16 cellular contexts compared by ENCODE assay signal in genomic region chr2:7572460-7572859, GRCh38.
A peak's percentile ranks its signal among the peaks of the same experiment; 100 is the strongest.
DNase-seq lines count a peak whose midpoint lies in the region; FAIRE-seq and TF ChIP-seq lines count a peak whose summit lies in the region.
"Had no signal": no experiment of that assay in that cellular context is flagged by ENCODE, and none has a peak within 500 bp of the region (broad histone marks: within the 10 kb centered on the region; RNA-seq: fewer than 3 reads in every experiment).

No MANE protein-coding gene starts in this region.

- H4K8ac ChIP-seq in neuronal stem cell (ENCODE audit: low read depth, low read length): no peak overlapping the region

- intact Hi-C loops in activated naive CD4-positive, alpha-beta T cell treated with anti-CD3 and anti-CD28 coated beads for 36 hours (cut with micrococcal nuclease): loop anchor here (1.0 to 5.0 kb wide), 2 partner anchors 16 to 970 kb away; no protein-coding TSS in a partner anchor
- intact Hi-C loops in left ventricle myocardium inferior (cut with micrococcal nuclease): no loop called here

- peak overlapping the region; percentile 92 for H3K18ac ChIP-seq in neuronal stem cell (ENCODE audit: low read length)

- H3K27ac ChIP-seq in CD8-positive, alpha-beta memory T cell (ENCODE audit: low read depth, low read length): no peak overlapping the region
- H3K27ac ChIP-seq in neuronal stem cell (replicated peaks; ENCODE audit: low read length): peak overlapping the region; percentile 77
- H3K27ac ChIP-seq in left ventricle myocardium inferior (replicated peaks): no peak overlapping the region
- H3K27ac ChIP-seq: adrenal gland had no signal

- no peaks in the 10 kb centered on the region for H3K9me3 ChIP-seq in CD8-positive, alpha-beta memory T cell (ENCODE audit: low read length)
- H3K9me3 ChIP-seq in neuronal stem cell (replicated peaks in 1 of 2; ENCODE audit: control insufficient read depth in 2 of 2, insufficient read depth in 1 of 2, low read depth in 1 of 2, low read length in 2 of 2) (peaks cover 0 to 2% of the 10 kb centered on the region in 2 donors), left ventricle myocardium inferior (replicated peaks) (peaks cover 7% of the 10 kb centered on the region), MG63 (peaks cover 3% of the 10 kb centered on the region)

- no peak overlapping the region for H2BK12ac ChIP-seq in neuronal stem cell (ENCODE audit: low read length)

- H3K4me1 ChIP-seq in CD8-positive, alpha-beta memory T cell (ENCODE audit: insufficient read depth, low read length): peaks cover 53% of the 10 kb centered on the region
- H3K4me1 ChIP-seq in neuronal stem cell (ENCODE audit: control insufficient read depth in 2 of 2, insufficient read depth in 1 of 2, low read depth in 1 of 2, low read length in 2 of 2) (peaks cover 7 to 8% of the 10 kb centered on the region in 2 donors), left ventricle myocardium inferior (no peaks in the 10 kb centered on the region)
- H3K4me1 ChIP-seq: adrenal gland had no signal

- WGBS in neuronal stem cell (ENCODE audit: extremely low coverage in 2 of 2, insufficient read length in 2 of 2, insufficient replicate concordance in 1 of 2), 2 donors: no CpG with 5 or more reads among the region's 7 CpGs

- H3K79me1 ChIP-seq in neuronal stem cell (ENCODE audit: low read depth, low read length): no peaks in the 10 kb centered on the region

- no peak overlapping the region for H3K4me2 ChIP-seq in neuronal stem cell (ENCODE audit: insufficient read depth, low read length, poor library complexity, severe bottlenecking)

- peak overlapping the region; percentile 61 for H3K9ac ChIP-seq in neuronal stem cell (ENCODE audit: low read depth, low read length, poor library complexity)

- H2AFZ ChIP-seq in neuronal stem cell (ENCODE audit: low read length): no peak overlapping the region

- no peak overlapping the region for H4K91ac ChIP-seq in neuronal stem cell (ENCODE audit: low read depth, low read length, poor library complexity)

- H3K27me3 ChIP-seq in CD8-positive, alpha-beta memory T cell (ENCODE audit: insufficient read depth, low read length, poor library complexity, severe bottlenecking): no peaks in the 10 kb centered on the region
- H3K27me3 ChIP-seq in neuronal stem cell (ENCODE audit: control insufficient read depth in 3 of 3, insufficient read depth in 3 of 3, low read depth in 1 of 3, low read length in 3 of 3) (no peaks in the 10 kb centered on the region), left ventricle myocardium inferior (ENCODE audit: low read depth) (peaks cover 53% of the 10 kb centered on the region), MG63 (no peaks in the 10 kb centered on the region)
- H3K27me3 ChIP-seq: adrenal gland had no signal

- H2BK120ac ChIP-seq in neuronal stem cell (ENCODE audit: low read depth, low read length): no peak overlapping the region

- H3K4me3 Mint-ChIP-seq in CD8-positive, alpha-beta memory T cell: peak overlapping the region in 6 of 7 donors; percentile 17 to 66 (median 48)
- no peak overlapping the region for H3K4me3 Mint-ChIP-seq in activated naive CD4-positive, alpha-beta T cell treated with anti-CD3 and anti-CD28 coated beads for 36 hours
- H3K4me3 Mint-ChIP-seq: B cell, naive B cell had no signal

- no peaks in the 10 kb centered on the region for H3K27me3 Mint-ChIP-seq in CD8-positive, alpha-beta memory T cell
- H3K27me3 Mint-ChIP-seq in activated naive CD4-positive, alpha-beta T cell treated with anti-CD3 and anti-CD28 coated beads for 36 hours (ENCODE audit: low read depth): no peaks in the 10 kb centered on the region

- no peak for FAIRE-seq in urothelium cell line (lab: Jason Lieb, UNC)
- FAIRE-seq: G401.6, keratinocyte had no signal

- no peak overlapping the region for H3K4ac ChIP-seq in neuronal stem cell (ENCODE audit: low read length)

- peaks cover 0 to 10% (median 3%) of the 10 kb centered on the region in 3 donors for H3K36me3 Mint-ChIP-seq in CD8-positive, alpha-beta memory T cell
- peaks cover 3% of the 10 kb centered on the region for H3K36me3 Mint-ChIP-seq in activated naive CD4-positive, alpha-beta T cell treated with anti-CD3 and anti-CD28 coated beads for 36 hours (ENCODE audit: low read depth)

- no peak for TF ChIP-seq CTCF in left ventricle myocardium inferior (IDR thresholded peaks at IDR 0.05; ENCODE audit: borderline replicate concordance)

- H3K27ac Mint-ChIP-seq in CD8-positive, alpha-beta memory T cell: peak overlapping the region; percentile 17 to 85 (median 48)
- peak overlapping the region; percentile 61 for H3K27ac Mint-ChIP-seq in activated naive CD4-positive, alpha-beta T cell treated with anti-CD3 and anti-CD28 coated beads for 36 hours
- H3K27ac Mint-ChIP-seq: B cell, naive B cell had no signal

- no peaks in the 10 kb centered on the region for H3K36me3 ChIP-seq in CD8-positive, alpha-beta memory T cell (ENCODE audit: insufficient read depth, low read length)
- no peaks in the 10 kb centered on the region for H3K36me3 ChIP-seq in neuronal stem cell (replicated peaks in 1 of 2; ENCODE audit: control insufficient read depth in 2 of 2, insufficient read depth in 2 of 2, low read length in 2 of 2)
- no peaks in the 10 kb centered on the region for H3K36me3 ChIP-seq in left ventricle myocardium inferior
- H3K36me3 ChIP-seq in MG63: no peaks in the 10 kb centered on the region
- H3K36me3 ChIP-seq: adrenal gland had no signal

- H3K4me1 Mint-ChIP-seq in CD8-positive, alpha-beta memory T cell: peaks cover 25 to 52% (median 43%) of the 10 kb centered on the region in 3 donors
- peaks cover 48% of the 10 kb centered on the region for H3K4me1 Mint-ChIP-seq in activated naive CD4-positive, alpha-beta T cell treated with anti-CD3 and anti-CD28 coated beads for 36 hours (ENCODE audit: low read depth)
- H3K4me1 Mint-ChIP-seq: B cell, naive B cell had no signal

- H2BK5ac ChIP-seq in neuronal stem cell (ENCODE audit: low read length): no peak overlapping the region

- H3K14ac ChIP-seq in neuronal stem cell (ENCODE audit: low read length): no peak overlapping the region

- H3K4me3 ChIP-seq in CD8-positive, alpha-beta memory T cell (ENCODE audit: low read length): peak overlapping the region; percentile 3
- no peak overlapping the region for H3K4me3 ChIP-seq in neuronal stem cell (ENCODE audit: low read length in 2 of 2)
- no peak overlapping the region for H3K4me3 ChIP-seq in left ventricle myocardium inferior
- H3K4me3 ChIP-seq in MG63: no peak overlapping the region
- H3K4me3 ChIP-seq: adrenal gland had no signal

- no peak overlapping the region for H3K23ac ChIP-seq in neuronal stem cell (ENCODE audit: low read depth, low read length, poor library complexity)

- peak in 3 of 5 donors; percentile 10 to 53 (median 49) for DNase-seq in CD8-positive, alpha-beta memory T cell
- DNase-seq in SHP77 treated with DMSO at 0.1 percent for 48 hours (lab: John Stamatoyannopoulos, UW) (peak; percentile 52), neuronal stem cell (ENCODE audit: low spot score) (no peak), urothelium cell line (ENCODE audit: low spot score) (no peak), left ventricle myocardium inferior (no peak), MG63 (no peak), HK-2 (ENCODE audit: unreplicated experiment) (no peak)
- peak; percentile 65 for DNase-seq in activated naive CD4-positive, alpha-beta T cell treated with anti-CD3 and anti-CD28 coated beads for 36 hours
- DNase-seq: adrenal gland, dermis blood vessel endothelial cell, KG1, naive B cell, NCI-H446 treated with DMSO at 0.1 percent for 48 hours had no signal

- H2BK15ac ChIP-seq in neuronal stem cell (ENCODE audit: low read length): no peak overlapping the region

- CTCF ChIA-PET in CD8-positive, alpha-beta memory T cell (lab: Charles Lee): no interaction called here
- CTCF ChIA-PET in activated naive CD4-positive, alpha-beta T cell treated with anti-CD3 and anti-CD28 coated beads for 36 hours (lab: Charles Lee): no interaction called here

- H3K9me3 Mint-ChIP-seq in CD8-positive, alpha-beta memory T cell: peaks cover 2 to 6% (median 4%) of the 10 kb centered on the region in 5 donors
- peaks cover 3% of the 10 kb centered on the region for H3K9me3 Mint-ChIP-seq in activated naive CD4-positive, alpha-beta T cell treated with anti-CD3 and anti-CD28 coated beads for 36 hours

- peak overlapping the region; percentile 3 for H2AK5ac ChIP-seq in neuronal stem cell (ENCODE audit: low read depth, low read length)

- POLR2A ChIA-PET in CD8-positive, alpha-beta memory T cell (lab: Charles Lee): no interaction called here

Comparison
In these comparisons a context has a peak if more than half of its experiments do, and no peak if none do; other contexts are left out.
1. DNase-seq: peak in CD8-positive, alpha-beta memory T cell (3 of 5), SHP77 treated with DMSO at 0.1 percent for 48 hours (single experiment) and activated naive CD4-positive, alpha-beta T cell treated with anti-CD3 and anti-CD28 coated beads for 36 hours (single experiment); none in neuronal stem cell (single experiment), urothelium cell line (single experiment), left ventricle myocardium inferior (single experiment), MG63 (single experiment) and HK-2 (single experiment).